In genomic region chr7:142657376-142657775, GRCh38 we compare ENCODE assay signal across 19 cellular contexts.
"Had no signal": no experiment of that assay in that cellular context is flagged by ENCODE, and none has a peak within 500 bp of the region (broad histone marks: within the 10 kb centered on the region; RNA-seq: fewer than 3 reads in every experiment).

No MANE protein-coding gene starts in this region.

- H3K27ac ChIP-seq: coronary artery, dorsolateral prefrontal cortex, epithelial cell of prostate, esophagus squamous epithelium, gastroesophageal sphincter, heart left ventricle, left lung, lower lobe of right lung had no signal

- H3K36me3 Mint-ChIP-seq: mesothelial cell of epicardium had no signal

- DNase-seq: dermis blood vessel endothelial cell; dorsolateral prefrontal cortex; effector CD4-positive, alpha-beta T cell; effector memory CD4-positive, alpha-beta T cell; erythroblast; esophagus squamous epithelium; foreskin fibroblast; heart left ventricle; hippocampal formation; left cardiac atrium; left lung; left ventricle myocardium superior; lower lobe of right lung; mesenchymal stem cell had no signal

- ATAC-seq: esophagus mucosa, gastroesophageal sphincter, heart left ventricle, left cardiac atrium, left lung, left ventricle myocardium superior, lower lobe of right lung had no signal

- H3K4me3 Mint-ChIP-seq: mesothelial cell of epicardium had no signal

- H3K27ac Mint-ChIP-seq: mesothelial cell of epicardium had no signal
